Comparison of ENCODE assay signal across 1 cellular context in genomic region chr19:32265991-32266390, GRCh38.
TF ChIP-seq lines count a peak whose summit lies in the region.

No MANE protein-coding gene starts in this region.

TF ChIP-seq in neural cell, 6 proteins besides CTCF, POLR2A, EP300 and RAD21 (continued from another document):
- no peak for TF ChIP-seq REST (IDR thresholded peaks at IDR 0.05; ENCODE audit: borderline replicate concordance)
